ENCODE assay signal across 8 cellular contexts in the genomic region with DNA sequence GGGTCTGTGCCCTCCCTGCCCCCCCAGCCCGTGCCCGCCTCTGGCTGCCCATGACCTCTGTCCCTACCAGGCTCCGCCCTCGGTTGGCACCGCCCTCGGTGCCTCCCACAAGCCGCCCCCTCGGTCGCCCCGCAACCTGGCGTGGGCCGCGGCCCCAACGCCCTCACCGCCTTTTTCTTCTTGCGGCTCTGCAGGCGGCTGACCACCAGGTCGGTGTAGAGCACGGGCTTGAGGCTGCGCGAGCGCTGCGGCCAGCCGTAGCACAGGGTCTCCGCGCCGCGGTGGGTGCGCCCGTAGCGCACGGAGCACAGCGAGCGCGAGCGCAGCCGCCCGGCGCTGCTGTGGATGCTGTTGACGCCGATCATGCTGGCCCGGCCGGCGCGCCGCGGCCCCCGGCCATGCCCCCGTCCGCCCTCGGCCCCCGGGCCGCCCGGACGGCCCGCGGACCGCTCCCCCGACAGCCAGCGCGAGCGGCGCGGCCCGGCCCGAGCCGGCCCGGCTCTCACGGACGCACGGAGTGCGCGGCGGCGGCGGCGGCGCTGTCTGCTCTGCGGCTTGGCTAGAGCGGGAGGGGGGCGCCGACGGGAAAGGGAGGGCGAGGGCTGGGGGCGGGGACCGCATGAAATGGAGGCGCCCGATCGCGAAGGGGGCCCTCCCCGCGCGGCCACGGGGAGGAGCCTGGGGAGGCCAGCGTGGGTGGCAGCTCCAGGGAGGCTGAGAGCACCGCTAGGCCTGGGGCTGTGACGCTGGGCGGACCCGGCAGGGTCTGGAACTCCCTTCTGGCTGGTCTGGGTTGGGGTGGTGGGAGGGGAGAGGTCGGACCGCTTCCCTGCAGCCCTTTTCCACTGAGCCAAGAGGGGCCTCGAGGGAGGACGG. TPM values are rescaled to one million over a fixed set of nuclear protein-coding genes. Genes with fewer than 3 reads are reported as not detected.
DNase-seq lines count a peak whose midpoint lies in the region; ATAC-seq and TF ChIP-seq lines count a peak whose summit lies in the region.

No MANE protein-coding gene starts in this region.

- H3K4me3 ChIP-seq in choroid plexus epithelial cell (ENCODE audit: low read depth, low read length): peak overlapping the region; percentile 54

- no peak for TF ChIP-seq CTCF in choroid plexus epithelial cell (conservative IDR thresholded peaks at IDR 0.05; ENCODE audit: low read depth, low read length)

- POLR2A ChIA-PET in activated CD4-positive, alpha-beta T cell treated with anti-CD3 and anti-CD28 coated beads for 36 hours (lab: Charles Lee): interaction anchor here (0.5 to 2.0 kb wide), 5 partner anchors 12 to 991 kb away, joined by 3 to 11 read pairs (median 4); a partner anchor contains a TSS

- no peaks in the 10 kb centered on the region for H3K9me3 Mint-ChIP-seq in activated CD4-positive, alpha-beta T cell treated with anti-CD3 and anti-CD28 coated beads for 36 hours (ENCODE audit: low read depth)
- H3K9me3 Mint-ChIP-seq in memory B cell: no peaks in the 10 kb centered on the region

- H3K27ac Mint-ChIP-seq in activated CD4-positive, alpha-beta T cell treated with anti-CD3 and anti-CD28 coated beads for 36 hours: peak overlapping the region; percentile 73
- H3K27ac Mint-ChIP-seq in memory B cell: peak overlapping the region; percentile 37

- no peaks in the 10 kb centered on the region for H3K36me3 Mint-ChIP-seq in activated CD4-positive, alpha-beta T cell treated with anti-CD3 and anti-CD28 coated beads for 36 hours (ENCODE audit: low read depth)
- H3K36me3 Mint-ChIP-seq in memory B cell: no peaks in the 10 kb centered on the region

- peaks cover 14% of the 10 kb centered on the region for H3K27me3 Mint-ChIP-seq in activated CD4-positive, alpha-beta T cell treated with anti-CD3 and anti-CD28 coated beads for 36 hours
- H3K27me3 Mint-ChIP-seq in memory B cell: peaks cover 24% of the 10 kb centered on the region

- intact Hi-C loops in activated CD4-positive, alpha-beta T cell treated with anti-CD3 and anti-CD28 coated beads for 36 hours (cut with DNase I, micrococcal nuclease): loop anchor here (1.0 to 2.0 kb wide), 7 partner anchors 10 to 93 kb away; a partner anchor contains a TSS

- H3K4me1 Mint-ChIP-seq in activated CD4-positive, alpha-beta T cell treated with anti-CD3 and anti-CD28 coated beads for 36 hours: peaks cover 35% of the 10 kb centered on the region
- peaks cover 28% of the 10 kb centered on the region for H3K4me1 Mint-ChIP-seq in memory B cell

- DNase-seq in HK-2 (ENCODE audit: unreplicated experiment) (peak; percentile 35), choroid plexus epithelial cell (ENCODE audit: low read depth) (peak; percentile 44), memory B cell (ENCODE audit: low spot score in 2 of 2) (peak in 1 of 2 donors; percentile 34), EL (no peak)
- DNase-seq in activated CD4-positive, alpha-beta T cell treated with anti-CD3 and anti-CD28 coated beads for 36 hours: peak; percentile 91
- DNase-seq in stimulated activated CD8-positive, alpha-beta memory T cell treated with anti-CD3 and anti-CD28 coated beads, Interleukin-12 subunit alpha, Interleukin-12 subunit beta, amount 100 ng/mL, for 24 hours (ENCODE audit: extremely low read depth): peak; percentile 59

- CTCF ChIA-PET in activated CD4-positive, alpha-beta T cell treated with anti-CD3 and anti-CD28 coated beads for 36 hours (lab: Charles Lee): interaction anchor here (0.9 to 3.1 kb wide), 7 partner anchors 11 to 239 kb away, joined by 4 to 31 read pairs (median 7); a partner anchor contains a TSS

- peak overlapping the region; percentile 71 for H3K4me3 Mint-ChIP-seq in activated CD4-positive, alpha-beta T cell treated with anti-CD3 and anti-CD28 coated beads for 36 hours
- H3K4me3 Mint-ChIP-seq in memory B cell: peak overlapping the region; percentile 66

- peak; percentile 69 for ATAC-seq in activated CD4-positive, alpha-beta T cell treated with anti-CD3 and anti-CD28 coated beads for 36 hours
- ATAC-seq in memory B cell (ENCODE audit: low read depth) (peak; percentile 43), HG02981 (IDR thresholded peaks at IDR 0.05; ENCODE audit: unreplicated experiment) (no peak), GM18861 (IDR thresholded peaks at IDR 0.05; ENCODE audit: unreplicated experiment) (no peak)

RNA-seq across cellular contexts. Expression of a gene that starts 9.6 kb away (rescaled TPM):
- total RNA-seq in activated CD4-positive, alpha-beta T cell treated with anti-CD3 and anti-CD28 coated beads for 36 hours: 10 to 100 TPM in 1 of 2 experiments, 1 to 10 TPM in 1; 9.1 to 11.2 TPM

RNA-seq across cellular contexts. Expression of a gene that starts 11.7 kb away (rescaled TPM):
- 10 to 100 TPM in 1 of 2 experiments, 1 to 10 TPM in 1; 5.4 to 11.9 TPM for total RNA-seq in activated CD4-positive, alpha-beta T cell treated with anti-CD3 and anti-CD28 coated beads for 36 hours

RNA-seq across cellular contexts. Expression of a gene that starts 13.5 kb away (rescaled TPM):
- 100 to 1,000 TPM; 228 to 238 TPM for total RNA-seq in activated CD4-positive, alpha-beta T cell treated with anti-CD3 and anti-CD28 coated beads for 36 hours

RNA-seq across cellular contexts. Expression of a gene that starts 23.4 kb away (rescaled TPM):
- 10 to 100 TPM; 60.8 to 72.7 TPM for total RNA-seq in activated CD4-positive, alpha-beta T cell treated with anti-CD3 and anti-CD28 coated beads for 36 hours

RNA-seq across cellular contexts. Expression of a gene that starts 42.4 kb away (rescaled TPM):
- total RNA-seq in activated CD4-positive, alpha-beta T cell treated with anti-CD3 and anti-CD28 coated beads for 36 hours: under 1 TPM; 0.27 to 0.32 TPM

Comparison
In these comparisons a context has a peak if more than half of its experiments do, and no peak if none do; other contexts are left out.
1. ATAC-seq: peak in activated CD4-positive, alpha-beta T cell treated with anti-CD3 and anti-CD28 coated beads for 36 hours (single experiment) and memory B cell (single experiment); none in HG02981 (single experiment) and GM18861 (single experiment).